7 cellular contexts compared by ENCODE assay signal in genomic region chr5:37660319-37660718, GRCh38.
"Had no signal": no experiment of that assay in that cellular context is flagged by ENCODE, and none has a peak within 500 bp of the region (broad histone marks: within the 10 kb centered on the region; RNA-seq: fewer than 3 reads in every experiment).

No MANE protein-coding gene starts in this region.

- DNase-seq: GDM1, GF-D8 had no signal

- H3K4me3 ChIP-seq: GM12878 had no signal

- FAIRE-seq: GM12878, GM12891, GM12892, GM18507, GM19239 had no signal

- ATAC-seq: GM12878 had no signal
